ENCODE assay signal across 15 cellular contexts in genomic region chr4:118276551-118276950, GRCh38.
"Had no signal": no experiment of that assay in that cellular context is flagged by ENCODE, and none has a peak within 500 bp of the region (broad histone marks: within the 10 kb centered on the region; RNA-seq: fewer than 3 reads in every experiment).

No MANE protein-coding gene starts in this region.

- H3K4me3 ChIP-seq: coronary artery, heart right ventricle, tibial nerve had no signal

- H3K27ac ChIP-seq: coronary artery, heart right ventricle, tibial nerve had no signal

- DNase-seq: activated CD8-positive, alpha-beta memory T cell treated with anti-CD3 and anti-CD28 coated beads, Interleukin-2, amount 50 U/mL, for 4 hours; activated CD8-positive, alpha-beta T cell treated with anti-CD3 and anti-CD28 coated beads for 36 hours; activated T-cell treated with anti-CD3 and anti-CD28 coated beads, Interleukin-2, amount 50 U/mL, for 72 hours; effector CD8-positive, alpha-beta T cell; heart right ventricle; left ventricle myocardium superior; nucleus accumbens; stimulated activated CD4-positive, alpha-beta T cell treated with anti-CD3 and anti-CD28 coated beads, Interleukin-2, amount 100 ng/mL, for 24 hours; stimulated activated naive B cell treated with anti-CD40 and anti-IgM and Interleukin-4, amounts not matched to agents 10 μg/mL and 1 μg/mL and 100 μg/mL, for 72 hours; T1000 had no signal

- H3K9me3 ChIP-seq: heart right ventricle, tibial nerve had no signal

- H3K27me3 ChIP-seq: tibial nerve had no signal

- ATAC-seq: activated CD4-positive, alpha-beta T cell treated with anti-CD3 and anti-CD28 coated beads for 36 hours; activated CD8-positive, alpha-beta T cell treated with anti-CD3 and anti-CD28 coated beads for 36 hours; activated T-cell treated with anti-CD3 and anti-CD28 coated beads, Interleukin-2, amount 50 U/mL, for 72 hours; heart right ventricle; left ventricle myocardium superior; sciatic nerve; stimulated activated naive B cell treated with anti-CD40 and anti-IgM and Interleukin-4, amounts not matched to agents 10 μg/mL and 1 μg/mL and 100 μg/mL, for 72 hours had no signal

- H3K36me3 ChIP-seq: tibial nerve had no signal

- H3K27ac Mint-ChIP-seq: activated T-cell treated with anti-CD3 and anti-CD28 coated beads, Interleukin-2, amount 50 U/mL, for 72 hours; progenitor cell of endocrine pancreas; stimulated activated naive B cell treated with anti-CD40 and anti-IgM and Interleukin-4, amounts not matched to agents 10 μg/mL and 1 μg/mL and 100 μg/mL, for 72 hours had no signal

- H3K27me3 Mint-ChIP-seq: activated CD4-positive, alpha-beta T cell treated with anti-CD3 and anti-CD28 coated beads for 36 hours; activated CD8-positive, alpha-beta T cell treated with anti-CD3 and anti-CD28 coated beads for 36 hours; progenitor cell of endocrine pancreas; stimulated activated naive B cell treated with anti-CD40 and anti-IgM and Interleukin-4, amounts not matched to agents 10 μg/mL and 1 μg/mL and 100 μg/mL, for 72 hours had no signal

- H3K9me3 Mint-ChIP-seq: activated CD8-positive, alpha-beta T cell treated with anti-CD3 and anti-CD28 coated beads for 36 hours; activated T-cell treated with anti-CD3 and anti-CD28 coated beads, Interleukin-2, amount 50 U/mL, for 72 hours had no signal
